17 cellular contexts compared by ENCODE assay signal in the genomic region with DNA sequence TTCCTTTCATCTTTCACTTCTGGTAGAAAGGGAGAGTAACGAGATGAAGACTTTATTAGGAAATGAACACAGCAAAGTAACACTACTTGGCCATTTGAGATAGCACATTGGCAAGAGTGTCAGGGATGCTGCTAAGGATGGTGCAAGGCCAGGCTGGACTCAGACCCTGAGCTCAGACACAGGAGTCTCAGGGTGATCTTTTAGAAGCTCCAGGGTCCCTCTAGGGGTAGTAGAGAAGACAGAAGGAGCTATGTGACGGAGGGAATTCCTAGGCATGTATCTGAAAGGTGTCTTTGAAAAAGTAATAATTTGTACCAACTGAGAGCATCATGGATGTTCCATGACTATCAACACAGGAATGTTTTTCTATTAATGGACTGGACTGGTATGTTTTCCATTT.
"Had no signal": no experiment of that assay in that cellular context is flagged by ENCODE, and none has a peak within 500 bp of the region (broad histone marks: within the 10 kb centered on the region; RNA-seq: fewer than 3 reads in every experiment).

No MANE protein-coding gene starts in this region.

- DNase-seq: activated CD4-positive, alpha-beta T cell treated with anti-CD3 and anti-CD28 coated beads, Interleukin-2, amount 50 U/mL, for 48 hours; activated gamma-delta T cell; cerebellar nuclear complex; dermis blood vessel endothelial cell; effector memory CD4-positive, alpha-beta T cell; esophagus squamous epithelium; heart right ventricle; mesenchymal stem cell; naive thymus-derived CD4-positive, alpha-beta T cell; right lobe of liver; small intestine; stimulated activated CD4-positive, alpha-beta T cell treated with anti-CD3 and anti-CD28 coated beads, Interleukin-15, amount 100 ng/mL, for 24 hours; stimulated activated CD4-positive, alpha-beta T cell treated with anti-CD3 and anti-CD28 coated beads, Interleukin-2, amount 100 ng/mL, for 48 hours; stimulated activated naive CD8-positive, alpha-beta T cell treated with anti-CD3 and anti-CD28 coated beads, Interleukin-15, amount 100 ng/mL, for 72 hours; trophoblast cell; WERI-Rb-1 had no signal

- H3K9me3 ChIP-seq: esophagus squamous epithelium, heart right ventricle, right lobe of liver, suprapubic skin had no signal

- H3K36me3 ChIP-seq: esophagus squamous epithelium, heart right ventricle, right lobe of liver, suprapubic skin, WERI-Rb-1 had no signal

- H3K4me1 ChIP-seq: esophagus squamous epithelium, heart right ventricle, right lobe of liver, suprapubic skin had no signal

- H3K27me3 ChIP-seq: esophagus squamous epithelium, right lobe of liver, suprapubic skin had no signal

- H3K27ac ChIP-seq: esophagus squamous epithelium, heart right ventricle, right lobe of liver, suprapubic skin, WERI-Rb-1 had no signal

- H3K4me3 ChIP-seq: esophagus squamous epithelium, heart right ventricle, right lobe of liver, suprapubic skin had no signal
